In genomic region chr22:39144101-39144815, GRCh38 we compare ENCODE assay signal across 8 cellular contexts. TPM values are rescaled to one million over a fixed set of nuclear protein-coding genes. Genes with fewer than 3 reads are reported as not detected.
DNase-seq lines count a peak whose midpoint lies in the region; ATAC-seq and TF ChIP-seq lines count a peak whose summit lies in the region.

No MANE protein-coding gene starts in this region.

- no peaks in the 10 kb centered on the region for H3K27me3 ChIP-seq in body of pancreas
- no peaks in the 10 kb centered on the region for H3K27me3 ChIP-seq in kidney epithelial cell (ENCODE audit: control insufficient read depth, insufficient read depth, low read length)
- no peaks in the 10 kb centered on the region for H3K27me3 ChIP-seq in foreskin keratinocyte

- no peaks in the 10 kb centered on the region for H3K36me3 ChIP-seq in body of pancreas (replicated peaks in 1 of 2; ENCODE audit: insufficient read depth in 1 of 2, low read depth in 2 of 2)
- peaks cover 1% of the 10 kb centered on the region for H3K36me3 ChIP-seq in kidney epithelial cell (ENCODE audit: control insufficient read depth, insufficient read depth, low read length)

- H3K9me3 ChIP-seq in body of pancreas = no peaks in the 10 kb centered on the region

- peak in 1 of 3 donors; percentile 14 for TF ChIP-seq POLR2A in body of pancreas (IDR thresholded peaks at IDR 0.05)

- H3K4me1 ChIP-seq in body of pancreas (peaks cover 50% of the 10 kb centered on the region), foreskin keratinocyte (no peaks in the 10 kb centered on the region)

- peak overlapping the region in 1 of 2 donors; percentile 62 for H3K4me3 ChIP-seq in body of pancreas
- H3K4me3 ChIP-seq in kidney epithelial cell (ENCODE audit: low read depth, low read length) = peak overlapping the region; percentile 94

- peak; percentile 7 for ATAC-seq in body of pancreas
- ATAC-seq in foreskin keratinocyte = no peak

- WGBS in body of pancreas, 2 donors = 12 to 21% methylated on average over 22 of the region's 22 CpGs

- intact Hi-C loops in body of pancreas (cut with DNase I) = no loop called here

- TF ChIP-seq CTCF in body of pancreas (IDR thresholded peaks at IDR 0.05) = no peak
- no peak for TF ChIP-seq CTCF in kidney epithelial cell (IDR thresholded peaks at IDR 0.05; ENCODE audit: insufficient read depth, low read length, poor library complexity, severe bottlenecking)
- no peak for TF ChIP-seq CTCF in foreskin keratinocyte (conservative IDR thresholded peaks at IDR 0.05)

- DNase-seq in EL = peak; percentile 59
- peak; percentile 2 for DNase-seq in HCEC 1CT
- peak; percentile 70 for DNase-seq in SW480 (ENCODE audit: low spot score)
- peak in 3 of 4 donors; percentile 37 to 59 (median 40) for DNase-seq in body of pancreas
- no peak for DNase-seq in kidney epithelial cell (ENCODE audit: low read depth)
- peak; percentile 65 for DNase-seq in stimulated activated CD4-positive, alpha-beta T cell treated with anti-CD3 and anti-CD28 coated beads, Interleukin-4, amount 100 ng/mL, for 24 hours
- no peak for DNase-seq in foreskin keratinocyte
- no peak for DNase-seq in NCI-H1436 (lab: John Stamatoyannopoulos, UW)

- H3K27ac ChIP-seq in body of pancreas = peak overlapping the region; percentile 8 to 89 (median 54)
- H3K27ac ChIP-seq in foreskin keratinocyte = no peak overlapping the region

RNA-seq across cellular contexts. Expression of gene CBX7, which starts 8.2 kb away (rescaled TPM):
- total RNA-seq in body of pancreas (10 to 100 TPM; 38.1 to 41.2 TPM), kidney epithelial cell (2.9 and 3.1 TPM in 2 replicates), foreskin keratinocyte (1.1 and 1.2 TPM in 2 replicates)
- polyA plus RNA-seq in foreskin keratinocyte = 0.86 and 1.2 TPM in 2 replicates

RNA-seq across cellular contexts. Expression of gene APOBEC3H, which starts 47.2 kb away (rescaled TPM):
- total RNA-seq in body of pancreas = not detected
- total RNA-seq in kidney epithelial cell = not detected in 2 replicates
- total RNA-seq in foreskin keratinocyte = 0.24 and 0.39 TPM in 2 replicates
- polyA plus RNA-seq in foreskin keratinocyte = 0.16 and 0.51 TPM in 2 replicates

Comparison
In these comparisons a context has a peak if more than half of its experiments do, and no peak if none do; other contexts are left out.
1. DNase-seq: peak in EL (single experiment), HCEC 1CT (single experiment), SW480 (single experiment), body of pancreas (3 of 4) and stimulated activated CD4-positive, alpha-beta T cell treated with anti-CD3 and anti-CD28 coated beads, Interleukin-4, amount 100 ng/mL, for 24 hours (single experiment); none in kidney epithelial cell (single experiment), foreskin keratinocyte (0 of 2) and NCI-H1436 (single experiment).